Comparison of ENCODE assay signal across 1 cellular context in genomic region chr13:48977973-48978372, GRCh38.
TF ChIP-seq lines count a peak whose summit lies in the region.

No MANE protein-coding gene starts in this region.

TF ChIP-seq in HEK293, 187 proteins besides CTCF, POLR2A, EP300 and RAD21 (continued from another document):
- TF ChIP-seq SCRT2 (tag by site-specific recombination; IDR thresholded peaks at IDR 0.05) (no peak), ZNF530 (tag by site-specific recombination; IDR thresholded peaks at IDR 0.05; ENCODE audit: low read depth) (no peak), ZNF624 (tag by site-specific recombination; IDR thresholded peaks at IDR 0.05) (no peak), ZFP41 (tag by site-specific recombination; IDR thresholded peaks at IDR 0.05; ENCODE audit: borderline replicate concordance) (no peak), YY2 (tag by site-specific recombination; IDR thresholded peaks at IDR 0.05) (no peak), PRDM2 (tag by site-specific recombination; IDR thresholded peaks at IDR 0.05; ENCODE audit: borderline replicate concordance) (no peak), MEIS1 (CRISPR knock-in tag; IDR thresholded peaks at IDR 0.05; ENCODE audit: borderline replicate concordance) (no peak), ZNF362 (tag by site-specific recombination; IDR thresholded peaks at IDR 0.05) (no peak)
